ENCODE assay signal across 8 cellular contexts in genomic region chr5:10607666-10608442, GRCh38.
DNase-seq lines count a peak whose midpoint lies in the region; ATAC-seq and TF ChIP-seq lines count a peak whose summit lies in the region.

No MANE protein-coding gene starts in this region.

- CTCF ChIA-PET in RWPE1 (lab: Yijun Ruan, JAX) = interaction anchor here (0.6 to 1.0 kb wide), 2 partner anchors 40 to 826 kb away, joined by 3 read pairs; no protein-coding TSS in a partner anchor

- H3K27ac Mint-ChIP-seq in effector memory CD8-positive, alpha-beta T cell = peak overlapping the region in 1 of 2 donors; percentile 49
- H3K27ac Mint-ChIP-seq in nephron = peak overlapping the region; percentile 27 to 51 (median 40)
- H3K27ac Mint-ChIP-seq in activated T-cell treated with anti-CD3 and anti-CD28 coated beads, Interleukin-2, amount 50 U/mL, for 24 hours = no peak overlapping the region

- H3K4me3 Mint-ChIP-seq in effector memory CD8-positive, alpha-beta T cell = no peak overlapping the region
- H3K4me3 Mint-ChIP-seq in nephron = no peak overlapping the region
- no peak overlapping the region for H3K4me3 Mint-ChIP-seq in activated T-cell treated with anti-CD3 and anti-CD28 coated beads, Interleukin-2, amount 50 U/mL, for 24 hours

- no peak overlapping the region for H3K27ac ChIP-seq in RWPE1

- peak in 1 of 3 experiments; percentile 11 for TF ChIP-seq CTCF in nephron (IDR thresholded peaks at IDR 0.05; ENCODE audit: unreplicated experiment in 3 of 3)
- TF ChIP-seq CTCF in RWPE1 (conservative IDR thresholded peaks at IDR 0.05; ENCODE audit: low read depth) = no peak

- DNase-seq in NCI-H524 (lab: John Stamatoyannopoulos, UW) (peak; percentile 26 to 78), NCI-H524 treated with DMSO at 0.1 percent for 48 hours (lab: John Stamatoyannopoulos, UW) (no peak), HCEC 1CT (peak; percentile 51), MV-4-11 (lab: John Stamatoyannopoulos, UW) (peak; percentile 95), RWPE1 (ENCODE audit: low spot score) (no peak)
- DNase-seq in effector memory CD8-positive, alpha-beta T cell = no peak
- no peak for DNase-seq in activated T-cell treated with anti-CD3 and anti-CD28 coated beads, Interleukin-2, amount 50 U/mL, for 24 hours

- POLR2A ChIA-PET in RWPE1 (lab: Yijun Ruan, JAX; ENCODE audit: low non-redundant PET) = no interaction called here

- no peaks in the 10 kb centered on the region for H3K9me3 Mint-ChIP-seq in effector memory CD8-positive, alpha-beta T cell
- H3K9me3 Mint-ChIP-seq in nephron = no peaks in the 10 kb centered on the region
- no peaks in the 10 kb centered on the region for H3K9me3 Mint-ChIP-seq in activated T-cell treated with anti-CD3 and anti-CD28 coated beads, Interleukin-2, amount 50 U/mL, for 24 hours

- H3K27me3 Mint-ChIP-seq in effector memory CD8-positive, alpha-beta T cell = peaks cover 9 to 18% of the 10 kb centered on the region in 2 donors
- peaks cover 4% of the 10 kb centered on the region for H3K27me3 Mint-ChIP-seq in nephron (ENCODE audit: low read depth)
- H3K27me3 Mint-ChIP-seq in activated T-cell treated with anti-CD3 and anti-CD28 coated beads, Interleukin-2, amount 50 U/mL, for 24 hours = peaks cover 24% of the 10 kb centered on the region

- peak; percentile 22 for ATAC-seq in effector memory CD8-positive, alpha-beta T cell (replicated peaks)

- H3K4me1 Mint-ChIP-seq in effector memory CD8-positive, alpha-beta T cell (ENCODE audit: low read depth in 2 of 2) = no peaks in the 10 kb centered on the region
- H3K4me1 Mint-ChIP-seq in nephron = peaks cover 25% of the 10 kb centered on the region
- H3K4me1 Mint-ChIP-seq in activated T-cell treated with anti-CD3 and anti-CD28 coated beads, Interleukin-2, amount 50 U/mL, for 24 hours (ENCODE audit: low read depth) = peaks cover 11% of the 10 kb centered on the region

- peaks cover 3% of the 10 kb centered on the region for H3K36me3 Mint-ChIP-seq in effector memory CD8-positive, alpha-beta T cell (ENCODE audit: insufficient read depth)
- H3K36me3 Mint-ChIP-seq in nephron (ENCODE audit: low read depth) = no peaks in the 10 kb centered on the region
- H3K36me3 Mint-ChIP-seq in activated T-cell treated with anti-CD3 and anti-CD28 coated beads, Interleukin-2, amount 50 U/mL, for 24 hours (ENCODE audit: low read depth) = no peaks in the 10 kb centered on the region

Comparison
In these comparisons a context has a peak if more than half of its experiments do, and no peak if none do; other contexts are left out.
1. DNase-seq: peak in NCI-H524 (2 of 2), HCEC 1CT (single experiment) and MV-4-11 (single experiment); none in NCI-H524 treated with DMSO at 0.1 percent for 48 hours (single experiment), effector memory CD8-positive, alpha-beta T cell (0 of 3), RWPE1 (single experiment) and activated T-cell treated with anti-CD3 and anti-CD28 coated beads, Interleukin-2, amount 50 U/mL, for 24 hours (single experiment).